ENCODE assay signal across 18 cellular contexts in the genomic region with DNA sequence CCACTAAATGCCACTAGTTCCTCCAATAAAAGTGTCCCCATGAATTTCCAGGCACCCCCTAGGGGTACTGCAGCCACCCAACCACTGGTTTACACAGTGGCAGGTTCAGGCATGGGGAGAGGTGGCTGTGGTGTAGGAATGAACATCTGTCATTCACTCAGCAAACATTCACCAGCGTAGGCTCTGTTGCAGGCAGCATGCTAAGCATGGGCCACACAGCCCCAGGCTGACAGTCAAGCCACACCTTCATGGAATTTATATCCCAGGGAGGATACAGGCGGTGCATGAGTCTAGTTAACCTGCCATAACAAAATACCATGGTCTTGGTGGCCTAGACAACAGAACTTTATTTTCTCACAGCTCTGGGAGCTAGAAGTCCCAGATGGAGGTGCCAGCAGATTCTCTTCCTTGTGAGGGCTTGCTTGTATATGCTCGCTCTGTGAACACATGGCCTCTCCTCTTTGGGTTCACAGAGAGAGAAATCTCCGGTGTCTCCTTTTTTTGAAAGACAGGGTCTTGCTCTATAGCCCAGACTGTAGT.
A peak's percentile ranks its signal among the peaks of the same experiment; 100 is the strongest.
DNase-seq lines count a peak whose midpoint lies in the region; ATAC-seq, FAIRE-seq and TF ChIP-seq lines count a peak whose summit lies in the region.
"Had no signal": no experiment of that assay in that cellular context is flagged by ENCODE, and none has a peak within 500 bp of the region (broad histone marks: within the 10 kb centered on the region; RNA-seq: fewer than 3 reads in every experiment).

No MANE protein-coding gene starts in this region.

- no peak for FAIRE-seq in D721Med (lab: Jason Lieb, UNC)
- FAIRE-seq: GM12878, GM18507 had no signal

- H3K27ac ChIP-seq in right atrium auricular region (no peak overlapping the region), parathyroid adenoma (peak overlapping the region; percentile 82)
- peak overlapping the region in 3 of 11 experiments; percentile 6 to 41 (median 21); a peak in 3 of 22 replicates for H3K27ac ChIP-seq in BLaER1 treated with 17β-estradiol and CSF1 and Interleukin-3, amounts not matched to agents 10 nM and 100 nM
- H3K27ac ChIP-seq: HL-60 had no signal

- H3K4me1 ChIP-seq in right atrium auricular region (peaks cover 0 to 8% of the 10 kb centered on the region in 2 donors), parathyroid adenoma (peaks cover 59% of the 10 kb centered on the region)
- peaks cover 17 to 32% (median 23%) of the 10 kb centered on the region in 10 experiments for H3K4me1 ChIP-seq in BLaER1 treated with 17β-estradiol and CSF1 and Interleukin-3, amounts not matched to agents 10 nM and 100 nM
- H3K4me1 ChIP-seq: Caco-2 had no signal

- H3K27me3 ChIP-seq in right atrium auricular region (no peaks in the 10 kb centered on the region), parathyroid adenoma (ENCODE audit: control insufficient read depth, insufficient read depth, low read length) (no peaks in the 10 kb centered on the region)
- no peaks in the 10 kb centered on the region for H3K27me3 ChIP-seq in BLaER1 treated with 17β-estradiol and CSF1 and Interleukin-3, amounts not matched to agents 10 nM and 100 nM

- no peak for TF ChIP-seq CTCF in right atrium auricular region (IDR thresholded peaks at IDR 0.05)
- no peak for TF ChIP-seq CTCF in parathyroid adenoma (IDR thresholded peaks at IDR 0.05)
- TF ChIP-seq CTCF in D721Med (IDR thresholded peaks at IDR 0.05; ENCODE audit: insufficient read depth, missing control alignments) = no peak

- no peaks in the 10 kb centered on the region for H3K36me3 ChIP-seq in right atrium auricular region
- H3K36me3 ChIP-seq in BLaER1 treated with 17β-estradiol and CSF1 and Interleukin-3, amounts not matched to agents 10 nM and 100 nM = 0 out of 22 replicates have a peak, but pooled peaks cover 0 to 5% (median 0%) of the 10 kb centered on the region in 11 experiments
- H3K36me3 ChIP-seq in parathyroid adenoma (ENCODE audit: control insufficient read depth, insufficient read depth, low read length) = no peaks in the 10 kb centered on the region

- H4K20me1 ChIP-seq in BLaER1 treated with 17β-estradiol and CSF1 and Interleukin-3, amounts not matched to agents 10 nM and 100 nM = no peaks in the 10 kb centered on the region

- peak overlapping the region in 7 of 11 experiments; percentile 19 to 53 (median 43); a peak in 9 of 22 replicates for H3K4me2 ChIP-seq in BLaER1 treated with 17β-estradiol and CSF1 and Interleukin-3, amounts not matched to agents 10 nM and 100 nM
- no peak overlapping the region for H3K4me2 ChIP-seq in parathyroid adenoma (ENCODE audit: low read length)
- H3K4me2 ChIP-seq: GM23338 had no signal

- no peak overlapping the region for H3K9ac ChIP-seq in BLaER1 treated with 17β-estradiol and CSF1 and Interleukin-3, amounts not matched to agents 10 nM and 100 nM
- no peak overlapping the region for H3K9ac ChIP-seq in parathyroid adenoma

- DNase-seq in Right ventricle myocardium inferior (ENCODE audit: missing footprints) = peak; percentile 54
- DNase-seq in right atrium auricular region (ENCODE audit: low spot score) = no peak
- DNase-seq in DMS153 treated with DMSO at 0.1 percent for 48 hours (lab: John Stamatoyannopoulos, UW; ENCODE audit: unreplicated experiment) = no peak
- DNase-seq in activated CD4-positive, alpha-beta T cell treated with anti-CD3 and anti-CD28 coated beads, Interleukin-2, amount 50 U/mL, for 4 hours = no peak
- DNase-seq in D721Med (ENCODE audit: insufficient read length, low spot score) = no peak
- DNase-seq: 8988T; AML-193; Caco-2; CD8-positive, alpha-beta memory T cell; DMS79; H7 had no signal

- ATAC-seq in Right ventricle myocardium inferior = no peak
- peak; percentile 6 for ATAC-seq in esophagus mucosa
- ATAC-seq: GM12878, GM23338 had no signal

- H3K79me2 ChIP-seq in parathyroid adenoma = no peaks in the 10 kb centered on the region

- intact Hi-C loops in Right ventricle myocardium inferior (cut with DNase I) = no loop called here

- H3K9me3 ChIP-seq in right atrium auricular region (peaks cover 0 to 10% of the 10 kb centered on the region in 2 donors), parathyroid adenoma (ENCODE audit: control insufficient read depth, low read length) (no peaks in the 10 kb centered on the region)
- peaks cover 12 to 25% (median 19%) of the 10 kb centered on the region in 11 experiments for H3K9me3 ChIP-seq in BLaER1 treated with 17β-estradiol and CSF1 and Interleukin-3, amounts not matched to agents 10 nM and 100 nM (replicated peaks in 1 of 11)

- H2AFZ ChIP-seq in parathyroid adenoma = no peak overlapping the region
- H2AFZ ChIP-seq: GM23338 had no signal

- no peak overlapping the region for H3K4me3 ChIP-seq in right atrium auricular region
- no peak overlapping the region for H3K4me3 ChIP-seq in BLaER1 treated with 17β-estradiol and CSF1 and Interleukin-3, amounts not matched to agents 10 nM and 100 nM
- no peak overlapping the region for H3K4me3 ChIP-seq in parathyroid adenoma (ENCODE audit: low read depth, low read length)
- H3K4me3 ChIP-seq: GM12878, GM23338 had no signal
